ENCODE assay signal across 1 cellular context in the genomic region with DNA sequence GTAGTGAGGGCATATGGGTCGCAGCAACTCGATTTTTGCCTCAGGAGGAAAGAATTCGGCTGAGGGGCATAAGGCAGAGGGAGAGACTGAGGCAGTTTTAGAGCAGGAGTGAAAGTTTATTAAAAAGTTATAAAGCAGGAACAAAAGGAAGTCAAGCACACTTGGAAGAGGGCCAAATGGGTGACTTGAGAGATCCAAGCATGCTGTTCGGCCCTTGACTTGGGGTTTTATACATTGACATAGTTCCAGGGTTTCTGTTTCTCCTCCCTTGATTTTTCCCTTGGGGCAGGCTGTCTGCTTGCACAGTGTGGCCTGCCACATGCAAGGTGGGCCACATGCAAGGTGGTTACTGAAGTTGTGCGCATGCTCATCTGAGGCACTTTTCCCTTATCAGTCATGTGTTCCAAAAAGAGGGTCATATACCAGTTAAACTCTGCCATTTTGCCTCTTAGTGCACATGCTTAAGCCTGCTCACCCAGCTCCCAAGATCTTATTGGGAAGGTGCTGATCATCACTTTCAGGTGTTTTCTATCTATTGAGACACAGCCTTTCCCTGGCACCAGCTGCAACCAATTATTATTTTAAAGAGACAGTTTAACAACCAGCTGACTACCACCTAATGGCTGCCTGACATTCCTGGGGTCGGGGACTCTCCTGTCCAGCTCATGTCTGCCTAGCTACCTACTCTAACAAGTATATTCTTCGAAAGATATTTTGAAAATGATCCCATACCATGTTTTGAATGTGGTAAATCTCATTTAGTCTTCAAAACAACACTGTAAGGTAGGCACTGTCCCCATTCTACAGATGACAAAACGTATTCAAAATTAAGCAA.
TF ChIP-seq lines count a peak whose summit lies in the region.

No MANE protein-coding gene starts in this region.

TF ChIP-seq in H1, 55 proteins besides CTCF, POLR2A, EP300 and RAD21:
- no peak for TF ChIP-seq FOSL1 (IDR thresholded peaks at IDR 0.05; ENCODE audit: insufficient read depth, low read depth, low read length)
- TF ChIP-seq TEAD4 (IDR thresholded peaks at IDR 0.05; ENCODE audit: low read depth, low read length): peak; percentile 80
- TF ChIP-seq CHD1 (IDR thresholded peaks at IDR 0.05; ENCODE audit: low read depth, low read length): no peak
- no peak for TF ChIP-seq GABPA (IDR thresholded peaks at IDR 0.05; ENCODE audit: borderline replicate concordance, insufficient read depth, low read length)
- peak; percentile 74; the same call in 1 of the 2 replicates for TF ChIP-seq YY1 (IDR thresholded peaks at IDR 0.05; ENCODE audit: low read depth, low read length)
- TF ChIP-seq ZNF274 (IDR thresholded peaks at IDR 0.05; ENCODE audit: borderline replicate concordance, extremely low read depth, low read length): no peak
- no peak for TF ChIP-seq PHF8 (conservative IDR thresholded peaks at IDR 0.05; ENCODE audit: low read depth, low read length)
